In the genomic region with DNA sequence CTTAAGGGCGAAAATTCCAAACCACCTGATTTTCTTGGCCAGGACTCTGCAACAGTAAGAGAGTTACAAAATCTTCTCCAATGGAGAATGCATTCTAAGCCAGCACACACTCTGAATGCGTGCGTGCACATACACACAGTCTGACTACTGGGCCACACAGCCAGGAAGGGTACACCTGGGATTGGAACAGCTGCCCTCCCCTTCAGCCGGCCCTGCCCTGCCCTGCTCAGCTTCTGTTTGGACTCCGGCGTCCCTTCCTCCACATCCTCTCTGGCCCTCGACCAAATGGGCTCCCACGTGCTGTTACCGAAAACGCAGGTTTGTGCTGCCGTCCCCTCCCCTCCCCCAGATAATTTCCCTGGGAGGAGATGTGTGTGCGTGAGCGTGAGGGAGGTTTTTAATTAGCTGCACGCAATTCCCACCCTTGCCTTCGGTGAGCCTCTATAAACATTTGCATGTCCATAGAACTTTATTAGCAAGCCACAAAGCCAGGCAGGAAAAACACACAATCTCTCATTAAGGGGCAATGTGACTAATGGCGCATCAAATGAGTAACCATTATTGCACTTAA, we compare ENCODE assay signal across 14 cellular contexts. TPM values are rescaled to one million over a fixed set of nuclear protein-coding genes. Genes with fewer than 3 reads are reported as not detected.
A peak's percentile ranks its signal among the peaks of the same experiment; 100 is the strongest.
DNase-seq lines count a peak whose midpoint lies in the region; ATAC-seq, FAIRE-seq and TF ChIP-seq lines count a peak whose summit lies in the region.
"Had no signal": no experiment of that assay in that cellular context is flagged by ENCODE, and none has a peak within 500 bp of the region (broad histone marks: within the 10 kb centered on the region; RNA-seq: fewer than 3 reads in every experiment).

No MANE protein-coding gene starts in this region.

- no peak for DNase-seq in HTR-8/SVneo (ENCODE audit: insufficient read length, low spot score)
- peak; percentile 21 to 57 (median 55) for DNase-seq in right cardiac atrium
- DNase-seq in psoas muscle, result peak; percentile 20 to 49
- no peak for DNase-seq in cerebellum (ENCODE audit: low spot score)
- DNase-seq in GM19239 (ENCODE audit: insufficient read length, low spot score), result no peak
- DNase-seq: activated B cell treated with CpG ODN at 0.5 μM for 24 hours; CD4-positive, CD25-positive, alpha-beta regulatory T cell; NCI-H2107; SHP77 treated with DMSO at 0.1 percent for 48 hours; stimulated activated CD4-positive, alpha-beta T cell treated with anti-CD3 and anti-CD28 coated beads, Interleukin-12 subunit alpha, Interleukin-12 subunit beta, amount 100 ng/mL, for 4 hours had no signal

- no peaks in the 10 kb centered on the region for H3K27me3 ChIP-seq in right cardiac atrium (ENCODE audit: control insufficient read depth, insufficient read depth)
- peaks cover 0 to 3% (median 0%) of the 10 kb centered on the region in 3 donors for H3K27me3 ChIP-seq in psoas muscle (ENCODE audit: insufficient read depth in 3 of 3, low read length in 2 of 3)

- WGBS in right cardiac atrium, result 62% methylated on average over 16 of the region's 16 CpGs
- WGBS in psoas muscle, 3 donors, result 59 to 71% (median 64%) methylated on average over 16 of the region's 16 CpGs

- H3K27ac ChIP-seq in VCaP, result peak overlapping the region; percentile 57
- no peak overlapping the region for H3K27ac ChIP-seq in right cardiac atrium (ENCODE audit: low read length)
- no peak overlapping the region for H3K27ac ChIP-seq in psoas muscle

- no peak for ATAC-seq in right cardiac atrium
- ATAC-seq in psoas muscle, result no peak
- no peak for ATAC-seq in HG02571 (IDR thresholded peaks at IDR 0.05; ENCODE audit: unreplicated experiment)
- no peak for ATAC-seq in GM18873 (IDR thresholded peaks at IDR 0.05; ENCODE audit: low FRiP score, unreplicated experiment)

- no peaks in the 10 kb centered on the region for H3K9me3 ChIP-seq in right cardiac atrium (ENCODE audit: control insufficient read depth, low read length)
- H3K9me3 ChIP-seq in psoas muscle, result no peaks in the 10 kb centered on the region

- peak; percentile 33 for FAIRE-seq in HTR-8/SVneo (lab: Jason Lieb, UNC)
- FAIRE-seq in GM19239 (lab: Jason Lieb, UNC), result no peak
- FAIRE-seq: endometrium had no signal

- H3K4me3 ChIP-seq in right cardiac atrium (ENCODE audit: low read length), result no peak overlapping the region
- H3K4me3 ChIP-seq in psoas muscle, result no peak overlapping the region

- H3K4me1 ChIP-seq in right cardiac atrium (ENCODE audit: control insufficient read depth, insufficient read depth, low read length) (peaks cover 3% of the 10 kb centered on the region), psoas muscle (no peaks in the 10 kb centered on the region)

- H3K36me3 ChIP-seq in psoas muscle (ENCODE audit: insufficient read depth in 1 of 2, low read depth in 1 of 2), result no peaks in the 10 kb centered on the region

- intact Hi-C loops in right cardiac atrium (cut with DNase I) (no loop called here), psoas muscle (cut with DNase I) (no loop called here)

- TF ChIP-seq CTCF in VCaP (conservative IDR thresholded peaks at IDR 0.05) (no peak), psoas muscle (IDR thresholded peaks at IDR 0.05) (no peak)

RNA-seq across cellular contexts. Expression of gene CCNK, which starts 43.0 kb away (rescaled TPM):
- total RNA-seq in right cardiac atrium (10 to 100 TPM; 30.0 to 36.5 (median 31.4) TPM), psoas muscle (10 to 100 TPM; 31.1 to 53.2 (median 42.4) TPM), cerebellum (45.5 TPM)
- polyA plus RNA-seq in right cardiac atrium (12.2 TPM), psoas muscle (10 to 100 TPM; 17.6 to 44.5 (median 27.7) TPM)

RNA-seq across cellular contexts. Expression of gene SETD3, which starts 43.5 kb away (rescaled TPM):
- total RNA-seq in right cardiac atrium (100 to 1,000 TPM; 101 to 127 (median 113) TPM), psoas muscle (100 to 1,000 TPM in 3 of 4 donors, 10 to 100 TPM in 1; 88.6 to 128 (median 125) TPM), cerebellum (44.9 TPM)
- polyA plus RNA-seq in right cardiac atrium (65.4 TPM), psoas muscle (100 to 1,000 TPM in 2 of 3 donors, 10 to 100 TPM in 1; 84.0 to 177 (median 113) TPM)

Comparison
In these comparisons a context has a peak if more than half of its experiments do, and no peak if none do; other contexts are left out.
1. DNase-seq: peak in right cardiac atrium (3 of 3) and psoas muscle (2 of 2); none in HTR-8/SVneo (single experiment), cerebellum (single experiment) and GM19239 (single experiment).